8 cellular contexts compared by ENCODE assay signal in genomic region chr22:26502688-26503561, GRCh38. TPM values are rescaled to one million over a fixed set of nuclear protein-coding genes. Genes with fewer than 3 reads are reported as not detected.
A peak's percentile ranks its signal among the peaks of the same experiment; 100 is the strongest.
DNase-seq lines count a peak whose midpoint lies in the region; ATAC-seq and TF ChIP-seq lines count a peak whose summit lies in the region.

No MANE protein-coding gene starts in this region.

- H3K36me3 Mint-ChIP-seq in activated CD4-positive, alpha-beta T cell treated with anti-CD3 and anti-CD28 coated beads, Interleukin-2, amount 10 ng/mL, durations not matched to agents 24 days and 14 days (ENCODE audit: low read depth) = peaks cover 64% of the 10 kb centered on the region

- H3K18ac ChIP-seq in mesendoderm (ENCODE audit: low read length) = no peak overlapping the region

- H3K9ac ChIP-seq in mesendoderm (ENCODE audit: low read length) = no peak overlapping the region

- no peak for ATAC-seq in HG03196 (IDR thresholded peaks at IDR 0.05; ENCODE audit: unreplicated experiment)

- H3K4me3 Mint-ChIP-seq in activated CD4-positive, alpha-beta T cell treated with anti-CD3 and anti-CD28 coated beads, Interleukin-2, amount 10 ng/mL, durations not matched to agents 24 days and 14 days = peak overlapping the region; percentile 68

- H2BK120ac ChIP-seq in mesendoderm (ENCODE audit: low read depth, low read length) = no peak overlapping the region

- intact Hi-C loops in activated CD4-positive, alpha-beta T cell treated with anti-CD3 and anti-CD28 coated beads, Interleukin-2, amount 10 ng/mL, durations not matched to agents 24 days and 14 days (cut with micrococcal nuclease) = no loop called here
- intact Hi-C loops in dorsolateral prefrontal cortex (cut with DNase I) = no loop called here

- H3K27me3 ChIP-seq in dorsolateral prefrontal cortex (no peaks in the 10 kb centered on the region), mesendoderm (ENCODE audit: insufficient read depth, low read length, poor library complexity) (no peaks in the 10 kb centered on the region), thymus (ENCODE audit: control insufficient read depth, insufficient read depth) (no peaks in the 10 kb centered on the region)

- no peak overlapping the region for H4K5ac ChIP-seq in mesendoderm (ENCODE audit: low read length)

- H3K4me2 ChIP-seq in mesendoderm (ENCODE audit: low read length) = no peak overlapping the region

- no peaks in the 10 kb centered on the region for H3K79me1 ChIP-seq in mesendoderm (ENCODE audit: low read length)

- no peak overlapping the region for H2AK5ac ChIP-seq in mesendoderm (ENCODE audit: low read length)

- no peak overlapping the region for H3K23ac ChIP-seq in mesendoderm (ENCODE audit: low read length)

- no peaks in the 10 kb centered on the region for H3K27me3 Mint-ChIP-seq in activated CD4-positive, alpha-beta T cell treated with anti-CD3 and anti-CD28 coated beads, Interleukin-2, amount 10 ng/mL, durations not matched to agents 24 days and 14 days

- no peak overlapping the region for H4K8ac ChIP-seq in mesendoderm (ENCODE audit: low read depth, low read length)

- H3K4me1 ChIP-seq in mesendoderm (ENCODE audit: control insufficient read depth, low read depth, low read length) (no peaks in the 10 kb centered on the region), thymus (ENCODE audit: control insufficient read depth, insufficient read depth, low read length) (peaks cover 9% of the 10 kb centered on the region)

- H3K27ac Mint-ChIP-seq in activated CD4-positive, alpha-beta T cell treated with anti-CD3 and anti-CD28 coated beads, Interleukin-2, amount 10 ng/mL, durations not matched to agents 24 days and 14 days = peak overlapping the region; percentile 82

- TF ChIP-seq CTCF in dorsolateral prefrontal cortex (IDR thresholded peaks at IDR 0.05 in 54 of 56, conservative IDR thresholded peaks at IDR 0.05 in 2 of 56; ENCODE audit: low read depth in 1 of 56, partially characterized antibody in 56 of 56) = peak in 55 of 56 donors; percentile 24 to 69 (median 53)

- peaks cover 29% of the 10 kb centered on the region for H3K4me1 Mint-ChIP-seq in activated CD4-positive, alpha-beta T cell treated with anti-CD3 and anti-CD28 coated beads, Interleukin-2, amount 10 ng/mL, durations not matched to agents 24 days and 14 days

- H2BK15ac ChIP-seq in mesendoderm (replicated peaks; ENCODE audit: low read depth) = no peak overlapping the region

- peak; percentile 42 for DNase-seq in GM03348 (ENCODE audit: low spot score)
- DNase-seq in NAMALWA (ENCODE audit: low spot score) = peak; percentile 90
- peak; percentile 91 for DNase-seq in activated CD4-positive, alpha-beta T cell treated with anti-CD3 and anti-CD28 coated beads, Interleukin-2, amount 10 ng/mL, durations not matched to agents 24 days and 14 days
- peak in 2 of 10 donors; percentile 50 to 57 for DNase-seq in dorsolateral prefrontal cortex
- DNase-seq in mesendoderm = peak; percentile 87
- no peak for DNase-seq in cortex of kidney (lab: John Stamatoyannopoulos, UW)

- H3K4me3 ChIP-seq in dorsolateral prefrontal cortex = peak overlapping the region in 1 of 59 donors; percentile 23
- H3K4me3 ChIP-seq in mesendoderm (ENCODE audit: low read length) = no peak overlapping the region
- H3K4me3 ChIP-seq in thymus (ENCODE audit: low read length) = no peak overlapping the region

- H3K27ac ChIP-seq in dorsolateral prefrontal cortex (peak overlapping the region in 48 of 59 donors; percentile 3 to 80 (median 57)), mesendoderm (ENCODE audit: low read depth, low read length) (no peak overlapping the region), thymus (ENCODE audit: low read depth) (peak overlapping the region; percentile 76)

- no peak overlapping the region for H2BK5ac ChIP-seq in mesendoderm (ENCODE audit: low read length)

- no CpG with 5 or more reads among the region's 3 CpGs for WGBS in mesendoderm (ENCODE audit: extremely low coverage, insufficient coverage, low lambda C conversion rate)
- 8% methylated on average over 3 of the region's 3 CpGs for WGBS in thymus

- H3K4ac ChIP-seq in mesendoderm (ENCODE audit: low read depth, low read length) = no peak overlapping the region

- H3K36me3 ChIP-seq in mesendoderm (ENCODE audit: control insufficient read depth, insufficient read depth, low read length) (peaks cover 19% of the 10 kb centered on the region), thymus (ENCODE audit: control insufficient read depth, insufficient read depth) (peaks cover 65% of the 10 kb centered on the region)

- no peaks in the 10 kb centered on the region for H3K9me3 Mint-ChIP-seq in activated CD4-positive, alpha-beta T cell treated with anti-CD3 and anti-CD28 coated beads, Interleukin-2, amount 10 ng/mL, durations not matched to agents 24 days and 14 days

- peak overlapping the region; percentile 30 for H3K56ac ChIP-seq in mesendoderm (ENCODE audit: low read length)

- no peaks in the 10 kb centered on the region for H3K79me2 ChIP-seq in mesendoderm (ENCODE audit: control insufficient read depth, insufficient read depth, low read length)

- H3K9me3 ChIP-seq in thymus (ENCODE audit: control insufficient read depth) = no peaks in the 10 kb centered on the region

RNA-seq across cellular contexts. Expression of gene TFIP11, which starts 9.3 kb away (rescaled TPM):
- total RNA-seq in activated CD4-positive, alpha-beta T cell treated with anti-CD3 and anti-CD28 coated beads, Interleukin-2, amount 10 ng/mL, durations not matched to agents 24 days and 14 days = 51.2 and 56.3 TPM in 2 replicates
- 10 to 100 TPM; 27.4 to 51.0 (median 35.3) TPM for total RNA-seq in dorsolateral prefrontal cortex
- polyA plus RNA-seq in mesendoderm (2013, experiment 1 of 2) = 17.8 TPM
- 17.8 TPM for polyA plus RNA-seq in mesendoderm (2013, experiment 2 of 2)
- polyA plus RNA-seq in thymus = 32.9 TPM

RNA-seq across cellular contexts. Expression of gene SRRD, which starts 19.2 kb away (rescaled TPM):
- 28.1 and 32.4 TPM in 2 replicates for total RNA-seq in activated CD4-positive, alpha-beta T cell treated with anti-CD3 and anti-CD28 coated beads, Interleukin-2, amount 10 ng/mL, durations not matched to agents 24 days and 14 days
- 10 to 100 TPM; 15.0 to 37.8 (median 23.3) TPM for total RNA-seq in dorsolateral prefrontal cortex
- polyA plus RNA-seq in mesendoderm (2013, experiment 1 of 2) = 17.7 TPM
- 18.1 TPM for polyA plus RNA-seq in mesendoderm (2013, experiment 2 of 2)
- 18.5 TPM for polyA plus RNA-seq in thymus

RNA-seq across cellular contexts. Expression of gene HPS4, which starts 19.3 kb away (rescaled TPM):
- 47.0 and 51.2 TPM in 2 replicates for total RNA-seq in activated CD4-positive, alpha-beta T cell treated with anti-CD3 and anti-CD28 coated beads, Interleukin-2, amount 10 ng/mL, durations not matched to agents 24 days and 14 days
- 10 to 100 TPM; 31.0 to 59.1 (median 45.3) TPM for total RNA-seq in dorsolateral prefrontal cortex
- polyA plus RNA-seq in mesendoderm (2013, experiment 1 of 2) = 20.0 TPM
- polyA plus RNA-seq in mesendoderm (2013, experiment 2 of 2) = 19.1 TPM
- 32.2 TPM for polyA plus RNA-seq in thymus
